1 cellular context compared by ENCODE assay signal in the genomic region with DNA sequence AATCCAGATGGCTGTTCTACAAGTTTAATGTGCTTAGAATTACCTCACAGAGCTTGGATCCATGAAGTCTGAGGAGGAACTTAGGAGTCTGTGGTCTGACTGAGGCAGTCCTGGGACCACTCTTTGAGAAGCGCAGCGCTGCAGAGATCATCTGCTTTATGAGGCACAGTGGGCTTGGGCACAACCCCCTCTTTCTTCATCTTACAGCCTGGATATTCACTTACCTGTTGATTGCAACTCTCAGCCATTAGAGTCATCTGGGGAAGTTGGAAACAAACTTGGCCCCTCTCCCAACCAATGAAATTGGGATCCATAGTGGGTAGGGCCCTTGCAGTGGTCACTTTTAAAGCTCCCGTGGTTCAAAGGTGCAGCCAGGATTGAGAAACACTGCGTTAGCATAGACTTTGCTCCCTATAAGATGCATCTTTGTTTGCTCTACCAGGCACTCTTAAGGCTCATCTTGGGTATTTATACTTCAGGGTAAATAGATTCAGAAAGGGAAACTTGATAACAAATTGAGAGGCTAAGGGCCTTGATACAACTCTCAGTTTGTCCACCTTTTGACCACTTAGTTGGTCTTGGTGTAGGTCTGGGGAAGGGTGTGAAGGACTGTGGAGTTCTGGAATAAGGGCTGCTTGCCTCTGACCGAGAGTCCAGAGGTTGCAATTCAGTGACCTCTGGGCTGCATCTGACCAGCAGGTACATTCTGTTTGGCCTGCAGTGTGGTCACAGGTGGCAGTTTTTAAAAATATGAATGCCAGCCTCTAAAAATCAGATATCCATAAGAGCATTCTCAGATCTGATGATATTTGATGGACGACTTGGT.
A peak's percentile ranks its signal among the peaks of the same experiment; 100 is the strongest.
TF ChIP-seq lines count a peak whose summit lies in the region.

No MANE protein-coding gene starts in this region.

TF ChIP-seq in HepG2, 621 proteins besides CTCF, POLR2A, EP300 and RAD21 (continued from another document):
- TF ChIP-seq, protein P1, sequence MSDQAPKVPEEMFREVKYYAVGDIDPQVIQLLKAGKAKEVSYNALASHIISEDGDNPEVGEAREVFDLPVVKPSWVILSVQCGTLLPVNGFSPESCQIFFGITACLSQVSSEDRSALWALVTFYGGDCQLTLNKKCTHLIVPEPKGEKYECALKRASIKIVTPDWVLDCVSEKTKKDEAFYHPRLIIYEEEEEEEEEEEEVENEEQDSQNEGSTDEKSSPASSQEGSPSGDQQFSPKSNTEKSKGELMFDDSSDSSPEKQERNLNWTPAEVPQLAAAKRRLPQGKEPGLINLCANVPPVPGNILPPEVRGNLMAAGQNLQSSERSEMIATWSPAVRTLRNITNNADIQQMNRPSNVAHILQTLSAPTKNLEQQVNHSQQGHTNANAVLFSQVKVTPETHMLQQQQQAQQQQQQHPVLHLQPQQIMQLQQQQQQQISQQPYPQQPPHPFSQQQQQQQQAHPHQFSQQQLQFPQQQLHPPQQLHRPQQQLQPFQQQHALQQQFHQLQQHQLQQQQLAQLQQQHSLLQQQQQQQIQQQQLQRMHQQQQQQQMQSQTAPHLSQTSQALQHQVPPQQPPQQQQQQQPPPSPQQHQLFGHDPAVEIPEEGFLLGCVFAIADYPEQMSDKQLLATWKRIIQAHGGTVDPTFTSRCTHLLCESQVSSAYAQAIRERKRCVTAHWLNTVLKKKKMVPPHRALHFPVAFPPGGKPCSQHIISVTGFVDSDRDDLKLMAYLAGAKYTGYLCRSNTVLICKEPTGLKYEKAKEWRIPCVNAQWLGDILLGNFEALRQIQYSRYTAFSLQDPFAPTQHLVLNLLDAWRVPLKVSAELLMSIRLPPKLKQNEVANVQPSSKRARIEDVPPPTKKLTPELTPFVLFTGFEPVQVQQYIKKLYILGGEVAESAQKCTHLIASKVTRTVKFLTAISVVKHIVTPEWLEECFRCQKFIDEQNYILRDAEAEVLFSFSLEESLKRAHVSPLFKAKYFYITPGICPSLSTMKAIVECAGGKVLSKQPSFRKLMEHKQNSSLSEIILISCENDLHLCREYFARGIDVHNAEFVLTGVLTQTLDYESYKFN (CRISPR knock-in tag; conservative IDR thresholded peaks at IDR 0.05) = peak; percentile 91
- TF ChIP-seq PHF21A (CRISPR knock-in tag; IDR thresholded peaks at IDR 0.05) (peak; percentile 49; the same call in 1 of the 2 replicates), ZNF501 (CRISPR knock-in tag; IDR thresholded peaks at IDR 0.05) (peak; percentile 42; the same call in 1 of the 2 replicates), ZC3H4 (CRISPR knock-in tag; IDR thresholded peaks at IDR 0.05; ENCODE audit: borderline replicate concordance) (no peak), RARA (CRISPR knock-in tag; IDR thresholded peaks at IDR 0.05) (peak; percentile 25; the same call in 1 of the 2 replicates), NCOR1 (IDR thresholded peaks at IDR 0.05; ENCODE audit: borderline replicate concordance, low read length) (peak; percentile 98), NR2F1 (CRISPR knock-in tag; IDR thresholded peaks at IDR 0.05) (peak; percentile 19 to 73; a peak in 2 of 4 replicates), RFXAP (CRISPR knock-in tag; IDR thresholded peaks at IDR 0.05; ENCODE audit: borderline replicate concordance) (peak; percentile 59; the same call in 1 of the 2 replicates), IRF2 (CRISPR knock-in tag; IDR thresholded peaks at IDR 0.05) (peak; percentile 69; the same call in 1 of the 2 replicates), ZMYM2 (CRISPR knock-in tag; IDR thresholded peaks at IDR 0.05) (0 out of 2 replicates have a peak, but pooled peaks have one; percentile 43), FOXO1 (CRISPR knock-in tag; IDR thresholded peaks at IDR 0.05) (peak; percentile 18; the same call in 1 of the 2 replicates), ZNF558 (CRISPR knock-in tag; IDR thresholded peaks at IDR 0.05; ENCODE audit: borderline replicate concordance) (no peak), FOXA3 (CRISPR knock-in tag; IDR thresholded peaks at IDR 0.05) (peak; percentile 70), ZNF879 (CRISPR knock-in tag; IDR thresholded peaks at IDR 0.05) (no peak), HMG20A (CRISPR knock-in tag; IDR thresholded peaks at IDR 0.05; ENCODE audit: borderline replicate concordance) (peak; percentile 76), FOXA1 (IDR thresholded peaks at IDR 0.05) (no peak), FOXA1 (CRISPR knock-in tag; IDR thresholded peaks at IDR 0.05) (0 out of 2 replicates have a peak, but pooled peaks have one; percentile 34), SIX1 (CRISPR knock-in tag; IDR thresholded peaks at IDR 0.05; ENCODE audit: borderline replicate concordance) (peak; percentile 38; the same call in 1 of the 2 replicates)
- TF ChIP-seq, protein P2, sequence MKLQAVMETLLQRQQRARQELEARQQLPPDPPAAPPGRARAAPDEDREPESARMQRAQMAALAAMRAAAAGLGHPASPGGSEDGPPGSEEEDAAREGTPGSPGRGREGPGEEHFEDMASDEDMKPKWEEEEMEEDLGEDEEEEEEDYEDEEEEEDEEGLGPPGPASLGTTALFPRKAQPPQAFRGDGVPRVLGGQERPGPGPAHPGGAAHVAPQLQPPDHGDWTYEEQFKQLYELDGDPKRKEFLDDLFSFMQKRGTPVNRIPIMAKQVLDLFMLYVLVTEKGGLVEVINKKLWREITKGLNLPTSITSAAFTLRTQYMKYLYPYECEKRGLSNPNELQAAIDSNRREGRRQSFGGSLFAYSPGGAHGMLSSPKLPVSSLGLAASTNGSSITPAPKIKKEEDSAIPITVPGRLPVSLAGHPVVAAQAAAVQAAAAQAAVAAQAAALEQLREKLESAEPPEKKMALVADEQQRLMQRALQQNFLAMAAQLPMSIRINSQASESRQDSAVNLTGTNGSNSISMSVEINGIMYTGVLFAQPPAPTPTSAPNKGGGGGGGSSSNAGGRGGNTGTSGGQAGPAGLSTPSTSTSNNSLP (IDR thresholded peaks at IDR 0.05; ENCODE audit: low read depth, low read length) = peak; percentile 15; the same call in 1 of the 2 replicates
- TF ChIP-seq, protein P3, sequence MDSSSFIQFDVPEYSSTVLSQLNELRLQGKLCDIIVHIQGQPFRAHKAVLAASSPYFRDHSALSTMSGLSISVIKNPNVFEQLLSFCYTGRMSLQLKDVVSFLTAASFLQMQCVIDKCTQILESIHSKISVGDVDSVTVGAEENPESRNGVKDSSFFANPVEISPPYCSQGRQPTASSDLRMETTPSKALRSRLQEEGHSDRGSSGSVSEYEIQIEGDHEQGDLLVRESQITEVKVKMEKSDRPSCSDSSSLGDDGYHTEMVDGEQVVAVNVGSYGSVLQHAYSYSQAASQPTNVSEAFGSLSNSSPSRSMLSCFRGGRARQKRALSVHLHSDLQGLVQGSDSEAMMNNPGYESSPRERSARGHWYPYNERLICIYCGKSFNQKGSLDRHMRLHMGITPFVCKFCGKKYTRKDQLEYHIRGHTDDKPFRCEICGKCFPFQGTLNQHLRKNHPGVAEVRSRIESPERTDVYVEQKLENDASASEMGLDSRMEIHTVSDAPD (CRISPR knock-in tag; IDR thresholded peaks at IDR 0.05) = no peak
- TF ChIP-seq, protein P4, sequence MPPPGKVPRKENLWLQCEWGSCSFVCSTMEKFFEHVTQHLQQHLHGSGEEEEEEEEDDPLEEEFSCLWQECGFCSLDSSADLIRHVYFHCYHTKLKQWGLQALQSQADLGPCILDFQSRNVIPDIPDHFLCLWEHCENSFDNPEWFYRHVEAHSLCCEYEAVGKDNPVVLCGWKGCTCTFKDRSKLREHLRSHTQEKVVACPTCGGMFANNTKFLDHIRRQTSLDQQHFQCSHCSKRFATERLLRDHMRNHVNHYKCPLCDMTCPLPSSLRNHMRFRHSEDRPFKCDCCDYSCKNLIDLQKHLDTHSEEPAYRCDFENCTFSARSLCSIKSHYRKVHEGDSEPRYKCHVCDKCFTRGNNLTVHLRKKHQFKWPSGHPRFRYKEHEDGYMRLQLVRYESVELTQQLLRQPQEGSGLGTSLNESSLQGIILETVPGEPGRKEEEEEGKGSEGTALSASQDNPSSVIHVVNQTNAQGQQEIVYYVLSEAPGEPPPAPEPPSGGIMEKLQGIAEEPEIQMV (CRISPR knock-in tag; IDR thresholded peaks at IDR 0.05; ENCODE audit: low read depth) = no peak
